In genomic region chr14:67270354-67270753, GRCh38 we compare ENCODE assay signal across 1 cellular context.
A peak's percentile ranks its signal among the peaks of the same experiment; 100 is the strongest.
TF ChIP-seq lines count a peak whose summit lies in the region.

No MANE protein-coding gene starts in this region.

TF ChIP-seq in GM12878, 131 proteins besides CTCF, POLR2A, EP300 and RAD21:
- TF ChIP-seq JUNB (IDR thresholded peaks at IDR 0.05) (0 out of 2 replicates have a peak, but pooled peaks have one; percentile 14), NKRF (conservative IDR thresholded peaks at IDR 0.05) (no peak)
